ENCODE assay signal across 7 cellular contexts in genomic region chr1:113373644-113374043, GRCh38.
"Had no signal": no experiment of that assay in that cellular context is flagged by ENCODE, and none has a peak within 500 bp of the region (broad histone marks: within the 10 kb centered on the region; RNA-seq: fewer than 3 reads in every experiment).

No MANE protein-coding gene starts in this region.

- FAIRE-seq: HepG2, HTR-8/SVneo had no signal

- H3K27ac ChIP-seq: HL-60, KMS-11 had no signal

- H3K4me2 ChIP-seq: KMS-11 had no signal

- ATAC-seq: HepG2 had no signal

- DNase-seq: IMR-90, KBM-7, KG1 had no signal

- H3K9ac ChIP-seq: KMS-11 had no signal
